1 cellular context compared by ENCODE assay signal in the genomic region with DNA sequence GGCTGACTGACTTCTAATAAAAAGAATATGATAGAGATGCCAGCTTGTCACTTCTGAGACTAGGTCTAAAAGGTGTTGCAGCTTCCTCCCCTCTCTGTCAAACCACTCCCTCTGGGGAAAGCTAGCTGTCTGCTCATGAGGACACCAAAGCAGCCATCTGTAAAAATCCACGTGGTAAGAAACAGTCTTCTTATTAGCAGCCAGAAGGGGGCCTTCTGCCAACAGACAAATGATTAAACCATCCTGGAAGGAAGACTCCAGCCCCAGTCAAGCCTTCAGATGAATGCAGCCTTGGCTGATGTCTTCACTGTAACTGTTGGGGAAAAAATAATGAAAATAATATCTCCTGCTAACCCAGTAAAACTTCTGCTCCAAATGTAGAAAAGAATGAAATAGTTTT.
A peak's percentile ranks its signal among the peaks of the same experiment; 100 is the strongest.
TF ChIP-seq lines count a peak whose summit lies in the region.

No MANE protein-coding gene starts in this region.

TF ChIP-seq in K562, 482 proteins besides CTCF, POLR2A, EP300 and RAD21 (continued from another document):
- TF ChIP-seq, protein P1, sequence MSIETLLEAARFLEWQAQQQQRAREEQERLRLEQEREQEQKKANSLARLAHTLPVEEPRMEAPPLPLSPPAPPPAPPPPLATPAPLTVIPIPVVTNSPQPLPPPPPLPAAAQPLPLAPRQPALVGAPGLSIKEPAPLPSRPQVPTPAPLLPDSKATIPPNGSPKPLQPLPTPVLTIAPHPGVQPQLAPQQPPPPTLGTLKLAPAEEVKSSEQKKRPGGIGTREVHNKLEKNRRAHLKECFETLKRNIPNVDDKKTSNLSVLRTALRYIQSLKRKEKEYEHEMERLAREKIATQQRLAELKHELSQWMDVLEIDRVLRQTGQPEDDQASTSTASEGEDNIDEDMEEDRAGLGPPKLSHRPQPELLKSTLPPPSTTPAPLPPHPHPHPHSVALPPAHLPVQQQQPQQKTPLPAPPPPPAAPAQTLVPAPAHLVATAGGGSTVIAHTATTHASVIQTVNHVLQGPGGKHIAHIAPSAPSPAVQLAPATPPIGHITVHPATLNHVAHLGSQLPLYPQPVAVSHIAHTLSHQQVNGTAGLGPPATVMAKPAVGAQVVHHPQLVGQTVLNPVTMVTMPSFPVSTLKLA (conservative IDR thresholded peaks at IDR 0.05), result no peak; a peak in 1 of 4 replicates
- TF ChIP-seq PHF21A (IDR thresholded peaks at IDR 0.05; ENCODE audit: borderline replicate concordance, low read depth) (no peak), DACH1 (IDR thresholded peaks at IDR 0.05; ENCODE audit: partially characterized antibody) (peak; percentile 38), ARNT (IDR thresholded peaks at IDR 0.05) (no peak), ZNF217 (CRISPR knock-in tag; IDR thresholded peaks at IDR 0.05) (no peak), KDM4B (IDR thresholded peaks at IDR 0.05; ENCODE audit: borderline replicate concordance in 2 of 2, low read depth in 1 of 2) (no peak), PHB2 (IDR thresholded peaks at IDR 0.05; ENCODE audit: low read depth) (no peak), CBX3 (IDR thresholded peaks at IDR 0.05; ENCODE audit: borderline replicate concordance in 1 of 2, low read length in 2 of 2) (peak in 1 of 2 experiments; percentile 75; a peak in 1 of 3 replicates), ZNF316 (IDR thresholded peaks at IDR 0.05) (no peak), KDM2B (CRISPR knock-in tag; IDR thresholded peaks at IDR 0.05) (no peak), NELFE (IDR thresholded peaks at IDR 0.05; ENCODE audit: insufficient read depth, insufficient read length) (no peak), CHCHD3 (CRISPR knock-in tag; IDR thresholded peaks at IDR 0.05) (no peak)
